ENCODE assay signal across 1 cellular context in the genomic region with DNA sequence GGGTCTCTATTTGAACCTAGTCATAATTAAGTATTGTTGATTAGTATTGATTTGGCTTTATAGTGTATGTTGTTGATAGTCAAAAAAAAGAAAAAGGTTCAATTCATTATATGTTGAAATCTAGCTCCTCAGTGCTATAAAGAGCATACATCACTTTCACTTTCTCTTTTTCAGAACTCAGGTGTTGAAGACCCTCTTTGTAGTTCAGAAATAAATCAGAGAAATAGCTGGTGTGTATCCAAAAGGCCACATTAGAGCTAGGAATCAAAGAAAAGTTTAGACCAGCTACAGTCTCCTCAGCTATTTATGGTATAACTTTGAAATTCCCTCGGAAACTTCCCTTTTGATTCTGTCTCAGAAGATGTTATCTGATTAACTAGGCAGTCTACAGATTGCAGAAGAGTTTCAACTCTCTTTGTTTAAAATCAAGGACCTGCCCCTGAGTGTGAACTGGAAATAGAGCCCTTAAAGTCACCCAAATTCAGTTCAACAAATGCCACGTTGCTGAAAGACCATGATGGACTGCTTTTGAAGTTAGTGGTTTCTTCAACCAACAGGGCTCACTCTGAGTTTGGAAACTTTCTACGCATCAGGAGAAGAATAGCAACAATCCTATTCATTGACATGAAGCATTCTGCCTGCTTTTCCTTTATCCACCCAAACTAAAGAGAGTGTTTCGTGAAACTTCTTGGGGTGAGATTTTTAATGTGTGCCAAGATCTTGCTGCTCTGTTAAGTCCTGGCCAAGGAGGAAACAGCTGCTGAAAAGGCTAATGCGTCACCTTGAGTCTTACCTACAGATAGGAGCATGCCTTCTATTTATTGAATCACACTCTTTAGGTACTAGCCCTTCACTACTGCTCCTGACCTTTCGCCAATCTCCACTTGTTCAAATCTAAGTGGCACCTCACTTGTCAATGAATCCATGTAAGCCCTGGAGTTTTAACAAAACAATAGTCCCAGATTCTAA.
TF ChIP-seq lines count a peak whose summit lies in the region.

No MANE protein-coding gene starts in this region.

TF ChIP-seq in WTC11, 78 proteins besides CTCF, POLR2A, EP300 and RAD21 (continued from another document):
- TF ChIP-seq, protein P1, sequence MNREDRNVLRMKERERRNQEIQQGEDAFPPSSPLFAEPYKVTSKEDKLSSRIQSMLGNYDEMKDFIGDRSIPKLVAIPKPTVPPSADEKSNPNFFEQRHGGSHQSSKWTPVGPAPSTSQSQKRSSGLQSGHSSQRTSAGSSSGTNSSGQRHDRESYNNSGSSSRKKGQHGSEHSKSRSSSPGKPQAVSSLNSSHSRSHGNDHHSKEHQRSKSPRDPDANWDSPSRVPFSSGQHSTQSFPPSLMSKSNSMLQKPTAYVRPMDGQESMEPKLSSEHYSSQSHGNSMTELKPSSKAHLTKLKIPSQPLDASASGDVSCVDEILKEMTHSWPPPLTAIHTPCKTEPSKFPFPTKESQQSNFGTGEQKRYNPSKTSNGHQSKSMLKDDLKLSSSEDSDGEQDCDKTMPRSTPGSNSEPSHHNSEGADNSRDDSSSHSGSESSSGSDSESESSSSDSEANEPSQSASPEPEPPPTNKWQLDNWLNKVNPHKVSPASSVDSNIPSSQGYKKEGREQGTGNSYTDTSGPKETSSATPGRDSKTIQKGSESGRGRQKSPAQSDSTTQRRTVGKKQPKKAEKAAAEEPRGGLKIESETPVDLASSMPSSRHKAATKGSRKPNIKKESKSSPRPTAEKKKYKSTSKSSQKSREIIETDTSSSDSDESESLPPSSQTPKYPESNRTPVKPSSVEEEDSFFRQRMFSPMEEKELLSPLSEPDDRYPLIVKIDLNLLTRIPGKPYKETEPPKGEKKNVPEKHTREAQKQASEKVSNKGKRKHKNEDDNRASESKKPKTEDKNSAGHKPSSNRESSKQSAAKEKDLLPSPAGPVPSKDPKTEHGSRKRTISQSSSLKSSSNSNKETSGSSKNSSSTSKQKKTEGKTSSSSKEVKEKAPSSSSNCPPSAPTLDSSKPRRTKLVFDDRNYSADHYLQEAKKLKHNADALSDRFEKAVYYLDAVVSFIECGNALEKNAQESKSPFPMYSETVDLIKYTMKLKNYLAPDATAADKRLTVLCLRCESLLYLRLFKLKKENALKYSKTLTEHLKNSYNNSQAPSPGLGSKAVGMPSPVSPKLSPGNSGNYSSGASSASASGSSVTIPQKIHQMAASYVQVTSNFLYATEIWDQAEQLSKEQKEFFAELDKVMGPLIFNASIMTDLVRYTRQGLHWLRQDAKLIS (CRISPR knock-in tag; IDR thresholded peaks at IDR 0.05; ENCODE audit: borderline replicate concordance): no peak
- no peak for TF ChIP-seq TP53 (CRISPR knock-in tag; IDR thresholded peaks at IDR 0.05)
- TF ChIP-seq, protein P2, sequence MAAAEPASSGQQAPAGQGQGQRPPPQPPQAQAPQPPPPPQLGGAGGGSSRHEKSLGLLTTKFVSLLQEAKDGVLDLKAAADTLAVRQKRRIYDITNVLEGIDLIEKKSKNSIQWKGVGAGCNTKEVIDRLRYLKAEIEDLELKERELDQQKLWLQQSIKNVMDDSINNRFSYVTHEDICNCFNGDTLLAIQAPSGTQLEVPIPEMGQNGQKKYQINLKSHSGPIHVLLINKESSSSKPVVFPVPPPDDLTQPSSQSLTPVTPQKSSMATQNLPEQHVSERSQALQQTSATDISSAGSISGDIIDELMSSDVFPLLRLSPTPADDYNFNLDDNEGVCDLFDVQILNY (CRISPR knock-in tag; IDR thresholded peaks at IDR 0.05): no peak
- TF ChIP-seq ATF1 (CRISPR knock-in tag; IDR thresholded peaks at IDR 0.05): no peak
- TF ChIP-seq, protein P3, sequence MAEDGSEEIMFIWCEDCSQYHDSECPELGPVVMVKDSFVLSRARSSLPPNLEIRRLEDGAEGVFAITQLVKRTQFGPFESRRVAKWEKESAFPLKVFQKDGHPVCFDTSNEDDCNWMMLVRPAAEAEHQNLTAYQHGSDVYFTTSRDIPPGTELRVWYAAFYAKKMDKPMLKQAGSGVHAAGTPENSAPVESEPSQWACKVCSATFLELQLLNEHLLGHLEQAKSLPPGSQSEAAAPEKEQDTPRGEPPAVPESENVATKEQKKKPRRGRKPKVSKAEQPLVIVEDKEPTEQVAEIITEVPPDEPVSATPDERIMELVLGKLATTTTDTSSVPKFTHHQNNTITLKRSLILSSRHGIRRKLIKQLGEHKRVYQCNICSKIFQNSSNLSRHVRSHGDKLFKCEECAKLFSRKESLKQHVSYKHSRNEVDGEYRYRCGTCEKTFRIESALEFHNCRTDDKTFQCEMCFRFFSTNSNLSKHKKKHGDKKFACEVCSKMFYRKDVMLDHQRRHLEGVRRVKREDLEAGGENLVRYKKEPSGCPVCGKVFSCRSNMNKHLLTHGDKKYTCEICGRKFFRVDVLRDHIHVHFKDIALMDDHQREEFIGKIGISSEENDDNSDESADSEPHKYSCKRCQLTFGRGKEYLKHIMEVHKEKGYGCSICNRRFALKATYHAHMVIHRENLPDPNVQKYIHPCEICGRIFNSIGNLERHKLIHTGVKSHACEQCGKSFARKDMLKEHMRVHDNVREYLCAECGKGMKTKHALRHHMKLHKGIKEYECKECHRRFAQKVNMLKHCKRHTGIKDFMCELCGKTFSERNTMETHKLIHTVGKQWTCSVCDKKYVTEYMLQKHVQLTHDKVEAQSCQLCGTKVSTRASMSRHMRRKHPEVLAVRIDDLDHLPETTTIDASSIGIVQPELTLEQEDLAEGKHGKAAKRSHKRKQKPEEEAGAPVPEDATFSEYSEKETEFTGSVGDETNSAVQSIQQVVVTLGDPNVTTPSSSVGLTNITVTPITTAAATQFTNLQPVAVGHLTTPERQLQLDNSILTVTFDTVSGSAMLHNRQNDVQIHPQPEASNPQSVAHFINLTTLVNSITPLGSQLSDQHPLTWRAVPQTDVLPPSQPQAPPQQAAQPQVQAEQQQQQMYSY (CRISPR knock-in tag; IDR thresholded peaks at IDR 0.05): no peak
- no peak for TF ChIP-seq GRHL2 (CRISPR knock-in tag; IDR thresholded peaks at IDR 0.05; ENCODE audit: insufficient replicate concordance, severe bottlenecking)
